ENCODE assay signal across 8 cellular contexts in genomic region chr5:31833710-31834109, GRCh38.
"Had no signal": no experiment of that assay in that cellular context is flagged by ENCODE, and none has a peak within 500 bp of the region (broad histone marks: within the 10 kb centered on the region; RNA-seq: fewer than 3 reads in every experiment).

No MANE protein-coding gene starts in this region.

- H3K36me3 ChIP-seq: HAP-1 had no signal

- H2AFZ ChIP-seq: GM23248 had no signal

- H3K4me3 Mint-ChIP-seq: HFFc6, IgD-negative memory B cell had no signal

- H3K9ac ChIP-seq: GM23248 had no signal

- H3K36me3 Mint-ChIP-seq: IgD-negative memory B cell had no signal

- ATAC-seq: HCT116, HepG2 had no signal

- H3K9me3 Mint-ChIP-seq: HFFc6 had no signal

- H3K27ac Mint-ChIP-seq: HFFc6, IgD-negative memory B cell had no signal

- DNase-seq: GM23248, GOT3, H7, HFFc6 had no signal

- H3K4me1 Mint-ChIP-seq: IgD-negative memory B cell had no signal

- H3K27ac ChIP-seq: GM23248 had no signal

- H3K4me1 ChIP-seq: HAP-1 had no signal

- H3K4me3 ChIP-seq: GM23248, HAP-1 had no signal
